ENCODE assay signal across 21 cellular contexts in genomic region chr7:24580283-24580946, GRCh38. TPM values are rescaled to one million over a fixed set of nuclear protein-coding genes. Genes with fewer than 3 reads are reported as not detected.
DNase-seq lines count a peak whose midpoint lies in the region; FAIRE-seq and TF ChIP-seq lines count a peak whose summit lies in the region.
"Had no signal": no experiment of that assay in that cellular context is flagged by ENCODE, and none has a peak within 500 bp of the region (broad histone marks: within the 10 kb centered on the region; RNA-seq: fewer than 3 reads in every experiment).

No MANE protein-coding gene starts in this region.

- no peak for FAIRE-seq in bronchial epithelial cell (lab: Jason Lieb, UNC)
- FAIRE-seq: keratinocyte had no signal

- peaks cover 18% of the 10 kb centered on the region; the same call in 1 of the 2 replicates for H3K79me2 ChIP-seq in Karpas-422 (ENCODE audit: low read length)

- H3K4me2 ChIP-seq in Karpas-422 (ENCODE audit: low read depth, low read length, poor library complexity, severe bottlenecking) = no peak overlapping the region

- H3K9me3 ChIP-seq in Karpas-422 (ENCODE audit: low read length) = no peaks in the 10 kb centered on the region
- H3K9me3 ChIP-seq: esophagus squamous epithelium, HAP-1, psoas muscle, thoracic aorta had no signal

- H3K4me3 ChIP-seq in bronchial epithelial cell (ENCODE audit: low read depth, low read length) (no peak overlapping the region), Karpas-422 (ENCODE audit: low read length) (no peak overlapping the region)
- H3K4me3 ChIP-seq: esophagus squamous epithelium, HAP-1, psoas muscle, thoracic aorta had no signal

- H3K4me1 Mint-ChIP-seq in progenitor cell of endocrine pancreas (ENCODE audit: low read depth) = peaks cover 25% of the 10 kb centered on the region

- H3K36me3 ChIP-seq in bronchial epithelial cell (ENCODE audit: control insufficient read depth, insufficient read depth, low read length) (no peaks in the 10 kb centered on the region), Karpas-422 (ENCODE audit: insufficient read depth, low read length) (no peaks in the 10 kb centered on the region)
- H3K36me3 ChIP-seq: esophagus squamous epithelium, HAP-1, thoracic aorta had no signal

- no peaks in the 10 kb centered on the region for H3K27me3 Mint-ChIP-seq in progenitor cell of endocrine pancreas
- H3K27me3 Mint-ChIP-seq: activated CD4-positive, alpha-beta memory T cell treated with anti-CD3 and anti-CD28 coated beads for 36 hours; activated naive CD8-positive, alpha-beta T cell; activated T-cell treated with anti-CD3 and anti-CD28 coated beads, Interleukin-2, amount 50 U/mL, for 24 hours; B cell; naive thymus-derived CD8-positive, alpha-beta T cell had no signal

- H3K9me2 ChIP-seq in Karpas-422 (replicated peaks; ENCODE audit: insufficient read depth, low read length) = no peaks in the 10 kb centered on the region

- peak overlapping the region; percentile 63 for H3K27ac Mint-ChIP-seq in progenitor cell of endocrine pancreas
- H3K27ac Mint-ChIP-seq: activated CD4-positive, alpha-beta memory T cell treated with anti-CD3 and anti-CD28 coated beads for 36 hours; activated naive CD8-positive, alpha-beta T cell; activated T-cell treated with anti-CD3 and anti-CD28 coated beads, Interleukin-2, amount 50 U/mL, for 24 hours; B cell; naive thymus-derived CD8-positive, alpha-beta T cell had no signal

- no peak overlapping the region for H3K9ac ChIP-seq in Karpas-422 (ENCODE audit: low read length)

- no peaks in the 10 kb centered on the region for H3K27me3 ChIP-seq in bronchial epithelial cell (ENCODE audit: control insufficient read depth, insufficient read depth, low read length)
- H3K27me3 ChIP-seq in Karpas-422 (ENCODE audit: low read length) = no peaks in the 10 kb centered on the region
- H3K27me3 ChIP-seq: esophagus squamous epithelium had no signal

- H3K36me3 Mint-ChIP-seq in progenitor cell of endocrine pancreas (ENCODE audit: insufficient read depth) = no peaks in the 10 kb centered on the region
- H3K36me3 Mint-ChIP-seq: activated CD4-positive, alpha-beta memory T cell treated with anti-CD3 and anti-CD28 coated beads for 36 hours; activated naive CD8-positive, alpha-beta T cell; naive thymus-derived CD8-positive, alpha-beta T cell had no signal

- DNase-seq in ELR (ENCODE audit: low read depth) (peak; percentile 15), NCI-H146 treated with DMSO at 0.1 percent for 48 hours (lab: John Stamatoyannopoulos, UW; ENCODE audit: unreplicated experiment) (peak; percentile 63), bronchial epithelial cell (ENCODE audit: low read depth) (peak; percentile 51), progenitor cell of endocrine pancreas (ENCODE audit: low spot score, unreplicated experiment) (no peak), hepatic stellate cell (ENCODE audit: low spot score) (no peak), Karpas-422 (no peak)
- no peak for DNase-seq in activated CD4-positive, alpha-beta T cell treated with anti-CD3 and anti-CD28 coated beads for 1 hour
- DNase-seq: activated CD4-positive, alpha-beta memory T cell treated with anti-CD3 and anti-CD28 coated beads for 36 hours; activated T-cell treated with anti-CD3 and anti-CD28 coated beads, Interleukin-2, amount 50 U/mL, for 24 hours; dermis blood vessel endothelial cell; esophagus squamous epithelium; head of caudate nucleus; naive thymus-derived CD8-positive, alpha-beta T cell; NCI-H2081 treated with DMSO at 0.1 percent for 48 hours; psoas muscle; RPMI8226 had no signal

- TF ChIP-seq CTCF in bronchial epithelial cell (IDR thresholded peaks at IDR 0.05; ENCODE audit: insufficient read depth, low read length, severe bottlenecking) (no peak), progenitor cell of endocrine pancreas (IDR thresholded peaks at IDR 0.05; ENCODE audit: unreplicated experiment) (no peak)

- peaks cover 48% of the 10 kb centered on the region for H4K20me1 ChIP-seq in Karpas-422 (ENCODE audit: insufficient read depth, low read depth, low read length)

- peaks cover 33% of the 10 kb centered on the region for H3K4me1 ChIP-seq in Karpas-422 (ENCODE audit: low read length)

- no peak overlapping the region for H2AFZ ChIP-seq in Karpas-422 (ENCODE audit: low read length)

- H3K27ac ChIP-seq in Karpas-422 (ENCODE audit: low read length) = no peak overlapping the region
- H3K27ac ChIP-seq: esophagus squamous epithelium, psoas muscle, thoracic aorta had no signal

- peaks cover 2% of the 10 kb centered on the region for H3K9me3 Mint-ChIP-seq in progenitor cell of endocrine pancreas (ENCODE audit: low read depth)
- H3K9me3 Mint-ChIP-seq: activated CD4-positive, alpha-beta memory T cell treated with anti-CD3 and anti-CD28 coated beads for 36 hours; activated T-cell treated with anti-CD3 and anti-CD28 coated beads, Interleukin-2, amount 50 U/mL, for 24 hours; naive thymus-derived CD8-positive, alpha-beta T cell had no signal

- H3K4me3 Mint-ChIP-seq in progenitor cell of endocrine pancreas (ENCODE audit: low read depth) = no peak overlapping the region
- H3K4me3 Mint-ChIP-seq: activated CD4-positive, alpha-beta memory T cell treated with anti-CD3 and anti-CD28 coated beads for 36 hours; activated naive CD8-positive, alpha-beta T cell; activated T-cell treated with anti-CD3 and anti-CD28 coated beads, Interleukin-2, amount 50 U/mL, for 24 hours; B cell; naive thymus-derived CD8-positive, alpha-beta T cell had no signal

RNA-seq across cellular contexts. Expression of gene PALS2, which starts 7.2 kb away (rescaled TPM):
- total RNA-seq in bronchial epithelial cell (14.8 and 24.5 TPM in 2 replicates), progenitor cell of endocrine pancreas (57.0 and 75.1 TPM in 2 replicates)
- total RNA-seq in Karpas-422 (2014; rRNA removed; shearing (Covaris generic); ENCODE audit: low replicate concordance) = 6.3 and 6.9 TPM in 2 replicates

Comparison
In these comparisons a context has a peak if more than half of its experiments do, and no peak if none do; other contexts are left out.
1. DNase-seq: peak in ELR (single experiment), NCI-H146 treated with DMSO at 0.1 percent for 48 hours (single experiment) and bronchial epithelial cell (single experiment); none in progenitor cell of endocrine pancreas (single experiment), activated CD4-positive, alpha-beta T cell treated with anti-CD3 and anti-CD28 coated beads for 1 hour (single experiment), hepatic stellate cell (single experiment) and Karpas-422 (single experiment).